1 cellular context compared by ENCODE assay signal in genomic region chr20:51985013-51985415, GRCh38.
A peak's percentile ranks its signal among the peaks of the same experiment; 100 is the strongest.
TF ChIP-seq lines count a peak whose summit lies in the region.

No MANE protein-coding gene starts in this region.

TF ChIP-seq in HepG2, 621 proteins besides CTCF, POLR2A, EP300 and RAD21 (continued from another document and continues in another):
- TF ChIP-seq NFAT5 (CRISPR knock-in tag; IDR thresholded peaks at IDR 0.05): no peak
- TF ChIP-seq GATAD2A (CRISPR knock-in tag; IDR thresholded peaks at IDR 0.05): peak; percentile 37; the same call in 1 of the 2 replicates
- no peak for TF ChIP-seq ZBTB49 (CRISPR knock-in tag; IDR thresholded peaks at IDR 0.05; ENCODE audit: borderline replicate concordance)
- peak; percentile 51; the same call in 1 of the 2 replicates for TF ChIP-seq KAT8 (CRISPR knock-in tag; IDR thresholded peaks at IDR 0.05)
- TF ChIP-seq MTF2 (CRISPR knock-in tag; IDR thresholded peaks at IDR 0.05; ENCODE audit: borderline replicate concordance): no peak
- TF ChIP-seq ZNF18 (CRISPR knock-in tag; IDR thresholded peaks at IDR 0.05; ENCODE audit: insufficient replicate concordance): no peak
- no peak for TF ChIP-seq GMEB2 (CRISPR knock-in tag; IDR thresholded peaks at IDR 0.05; ENCODE audit: low read depth)
- TF ChIP-seq TOE1 (CRISPR knock-in tag; IDR thresholded peaks at IDR 0.05): no peak
- TF ChIP-seq ZNF281 (CRISPR knock-in tag; IDR thresholded peaks at IDR 0.05; ENCODE audit: borderline replicate concordance): no peak
- no peak for TF ChIP-seq ZNF20 (CRISPR knock-in tag; IDR thresholded peaks at IDR 0.05)
- TF ChIP-seq PRMT3 (CRISPR knock-in tag; IDR thresholded peaks at IDR 0.05; ENCODE audit: borderline replicate concordance, low read depth): no peak
- TF ChIP-seq ZNF260 (CRISPR knock-in tag; IDR thresholded peaks at IDR 0.05; ENCODE audit: borderline replicate concordance, low read depth): no peak
- 0 out of 2 replicates have a peak, but pooled peaks have one; percentile 25 for TF ChIP-seq ZNF792 (CRISPR knock-in tag; IDR thresholded peaks at IDR 0.05)
- peak; percentile 32; the same call in 1 of the 2 replicates for TF ChIP-seq GABPB1 (CRISPR knock-in tag; IDR thresholded peaks at IDR 0.05)
- TF ChIP-seq ZEB1 (IDR thresholded peaks at IDR 0.05; ENCODE audit: insufficient replicate concordance, low read depth): no peak
- no peak for TF ChIP-seq SNRNP70 (IDR thresholded peaks at IDR 0.05; ENCODE audit: low read depth, low read length)
- TF ChIP-seq ARID5B (CRISPR knock-in tag; IDR thresholded peaks at IDR 0.05): peak; percentile 24; the same call in 1 of the 2 replicates
- no peak for TF ChIP-seq HDAC1 (CRISPR knock-in tag; IDR thresholded peaks at IDR 0.05)
- TF ChIP-seq ZNF768 (CRISPR knock-in tag; IDR thresholded peaks at IDR 0.05): no peak
- no peak for TF ChIP-seq SALL1 (CRISPR knock-in tag; IDR thresholded peaks at IDR 0.05)
- no peak for TF ChIP-seq ZNF180 (CRISPR knock-in tag; IDR thresholded peaks at IDR 0.05; ENCODE audit: borderline replicate concordance, low read depth)
- no peak for TF ChIP-seq FOSL2 (CRISPR knock-in tag; IDR thresholded peaks at IDR 0.05)
- TF ChIP-seq ZNF251 (CRISPR knock-in tag; IDR thresholded peaks at IDR 0.05): no peak
- TF ChIP-seq TAF1 (CRISPR knock-in tag; IDR thresholded peaks at IDR 0.05): no peak
- no peak for TF ChIP-seq ZNF670 (CRISPR knock-in tag; IDR thresholded peaks at IDR 0.05; ENCODE audit: borderline replicate concordance)
- TF ChIP-seq RBAK (CRISPR knock-in tag; IDR thresholded peaks at IDR 0.05): no peak
- no peak for TF ChIP-seq ZNF17 (CRISPR knock-in tag; IDR thresholded peaks at IDR 0.05)
- TF ChIP-seq FOXC1 (CRISPR knock-in tag; IDR thresholded peaks at IDR 0.05; ENCODE audit: borderline replicate concordance): no peak
- TF ChIP-seq HOXA5 (CRISPR knock-in tag; IDR thresholded peaks at IDR 0.05): no peak
- TF ChIP-seq NFATC3 (CRISPR knock-in tag; IDR thresholded peaks at IDR 0.05): no peak
- TF ChIP-seq HNRNPUL1 (IDR thresholded peaks at IDR 0.05; ENCODE audit: low read depth, low read length): no peak
- no peak for TF ChIP-seq ZHX1 (CRISPR knock-in tag; IDR thresholded peaks at IDR 0.05; ENCODE audit: low read depth)
- no peak for TF ChIP-seq ZKSCAN5 (CRISPR knock-in tag; IDR thresholded peaks at IDR 0.05)
- no peak for TF ChIP-seq CREB3 (CRISPR knock-in tag; IDR thresholded peaks at IDR 0.05)
